Comparison of ENCODE assay signal across 2 cellular contexts in genomic region chr3:165343185-165343584, GRCh38.
TF ChIP-seq lines count a peak whose summit lies in the region.

No MANE protein-coding gene starts in this region.

TF ChIP-seq in SK-N-SH, 30 proteins besides CTCF, POLR2A, EP300 and RAD21:
- TF ChIP-seq ELF1 (IDR thresholded peaks at IDR 0.05) = no peak
- no peak for TF ChIP-seq SMC3 (IDR thresholded peaks at IDR 0.05; ENCODE audit: low read depth, low read length)
- TF ChIP-seq, protein P1, sequence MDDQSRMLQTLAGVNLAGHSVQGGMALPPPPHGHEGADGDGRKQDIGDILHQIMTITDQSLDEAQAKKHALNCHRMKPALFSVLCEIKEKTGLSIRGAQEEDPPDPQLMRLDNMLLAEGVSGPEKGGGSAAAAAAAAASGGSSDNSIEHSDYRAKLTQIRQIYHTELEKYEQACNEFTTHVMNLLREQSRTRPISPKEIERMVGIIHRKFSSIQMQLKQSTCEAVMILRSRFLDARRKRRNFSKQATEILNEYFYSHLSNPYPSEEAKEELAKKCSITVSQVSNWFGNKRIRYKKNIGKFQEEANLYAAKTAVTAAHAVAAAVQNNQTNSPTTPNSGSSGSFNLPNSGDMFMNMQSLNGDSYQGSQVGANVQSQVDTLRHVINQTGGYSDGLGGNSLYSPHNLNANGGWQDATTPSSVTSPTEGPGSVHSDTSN (IDR thresholded peaks at IDR 0.05) = no peak
- TF ChIP-seq FOXM1 (IDR thresholded peaks at IDR 0.05; ENCODE audit: low read depth) = no peak
- TF ChIP-seq GABPA (IDR thresholded peaks at IDR 0.05; ENCODE audit: low read depth) = no peak
- TF ChIP-seq NRF1 (IDR thresholded peaks at IDR 0.05; ENCODE audit: low read depth, low read length) = no peak
TF ChIP-seq in SK-N-SH: peak in this region for 0.

TF ChIP-seq in SK-N-SH treated with all-trans-retinoic acid at 6 μM for 48 hours, 23 proteins besides CTCF, POLR2A, EP300 and RAD21:
- TF ChIP-seq CSDC2 (CRISPR knock-in tag; IDR thresholded peaks at IDR 0.05) (no peak), TSHZ2 (CRISPR knock-in tag; IDR thresholded peaks at IDR 0.05) (no peak), ZC3H10 (CRISPR knock-in tag; IDR thresholded peaks at IDR 0.05) (no peak), RARB (CRISPR knock-in tag; IDR thresholded peaks at IDR 0.05) (no peak), TOX (CRISPR knock-in tag; IDR thresholded peaks at IDR 0.05; ENCODE audit: borderline replicate concordance) (no peak), ZFP3 (CRISPR knock-in tag; IDR thresholded peaks at IDR 0.05) (no peak), OSR1 (CRISPR knock-in tag; IDR thresholded peaks at IDR 0.05) (no peak), ZNF70 (CRISPR knock-in tag; IDR thresholded peaks at IDR 0.05) (no peak), SNAI2 (CRISPR knock-in tag; IDR thresholded peaks at IDR 0.05) (no peak), BACH2 (CRISPR knock-in tag; IDR thresholded peaks at IDR 0.05; ENCODE audit: borderline replicate concordance) (no peak), ISL1 (CRISPR knock-in tag; IDR thresholded peaks at IDR 0.05) (no peak), TCF4 (CRISPR knock-in tag; IDR thresholded peaks at IDR 0.05; ENCODE audit: borderline replicate concordance) (no peak), GLIS3 (CRISPR knock-in tag; IDR thresholded peaks at IDR 0.05) (no peak), ESRRG (CRISPR knock-in tag; IDR thresholded peaks at IDR 0.05) (no peak), ARNTL (CRISPR knock-in tag; IDR thresholded peaks at IDR 0.05; ENCODE audit: borderline replicate concordance, low read depth) (no peak), ZFP30 (CRISPR knock-in tag; IDR thresholded peaks at IDR 0.05) (no peak), ZNF565 (CRISPR knock-in tag; conservative IDR thresholded peaks at IDR 0.05; ENCODE audit: low read depth) (no peak)
- TF ChIP-seq, protein P2, sequence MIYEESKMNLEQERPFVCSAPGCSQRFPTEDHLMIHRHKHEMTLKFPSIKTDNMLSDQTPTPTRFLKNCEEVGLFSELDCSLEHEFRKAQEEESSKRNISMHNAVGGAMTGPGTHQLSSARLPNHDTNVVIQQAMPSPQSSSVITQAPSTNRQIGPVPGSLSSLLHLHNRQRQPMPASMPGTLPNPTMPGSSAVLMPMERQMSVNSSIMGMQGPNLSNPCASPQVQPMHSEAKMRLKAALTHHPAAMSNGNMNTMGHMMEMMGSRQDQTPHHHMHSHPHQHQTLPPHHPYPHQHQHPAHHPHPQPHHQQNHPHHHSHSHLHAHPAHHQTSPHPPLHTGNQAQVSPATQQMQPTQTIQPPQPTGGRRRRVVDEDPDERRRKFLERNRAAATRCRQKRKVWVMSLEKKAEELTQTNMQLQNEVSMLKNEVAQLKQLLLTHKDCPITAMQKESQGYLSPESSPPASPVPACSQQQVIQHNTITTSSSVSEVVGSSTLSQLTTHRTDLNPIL (CRISPR knock-in tag; IDR thresholded peaks at IDR 0.05; ENCODE audit: low read depth) = no peak
- TF ChIP-seq, protein P3, sequence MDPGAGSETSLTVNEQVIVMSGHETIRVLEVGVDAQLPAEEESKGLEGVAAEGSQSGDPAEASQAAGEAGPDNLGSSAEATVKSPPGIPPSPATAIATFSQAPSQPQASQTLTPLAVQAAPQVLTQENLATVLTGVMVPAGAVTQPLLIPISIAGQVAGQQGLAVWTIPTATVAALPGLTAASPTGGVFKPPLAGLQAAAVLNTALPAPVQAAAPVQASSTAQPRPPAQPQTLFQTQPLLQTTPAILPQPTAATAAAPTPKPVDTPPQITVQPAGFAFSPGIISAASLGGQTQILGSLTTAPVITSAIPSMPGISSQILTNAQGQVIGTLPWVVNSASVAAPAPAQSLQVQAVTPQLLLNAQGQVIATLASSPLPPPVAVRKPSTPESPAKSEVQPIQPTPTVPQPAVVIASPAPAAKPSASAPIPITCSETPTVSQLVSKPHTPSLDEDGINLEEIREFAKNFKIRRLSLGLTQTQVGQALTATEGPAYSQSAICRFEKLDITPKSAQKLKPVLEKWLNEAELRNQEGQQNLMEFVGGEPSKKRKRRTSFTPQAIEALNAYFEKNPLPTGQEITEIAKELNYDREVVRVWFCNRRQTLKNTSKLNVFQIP (CRISPR knock-in tag; IDR thresholded peaks at IDR 0.05; ENCODE audit: borderline replicate concordance, low read depth) = no peak
